ENCODE assay signal across 20 cellular contexts in the genomic region with DNA sequence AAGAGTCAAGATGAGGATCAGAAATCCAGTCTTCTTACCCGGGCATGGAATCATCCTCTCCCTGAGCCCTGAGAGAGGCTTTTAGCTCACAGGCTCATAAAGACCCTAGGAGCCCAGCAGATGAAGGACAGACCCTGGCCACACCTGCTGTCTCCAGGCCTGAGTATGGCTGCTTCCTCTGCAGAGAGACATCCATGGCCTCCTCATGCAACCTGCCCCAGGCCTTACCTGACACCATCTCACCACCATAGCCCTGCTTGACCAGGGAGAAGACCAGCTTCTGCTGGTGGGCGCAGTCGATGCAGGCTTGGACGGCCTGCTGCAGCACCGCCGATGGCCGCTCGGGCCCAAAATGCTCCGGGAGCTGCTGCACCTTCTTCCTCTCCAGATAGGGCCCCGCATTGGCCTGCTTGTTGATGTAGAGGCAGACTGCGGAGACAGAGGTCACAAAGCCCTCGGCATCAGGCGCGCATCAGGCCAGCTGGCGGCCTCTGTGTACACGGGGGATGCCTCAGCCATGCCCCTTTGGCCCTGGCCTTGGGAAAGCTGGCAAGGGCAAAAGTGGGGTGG.
"Had no signal": no experiment of that assay in that cellular context is flagged by ENCODE, and none has a peak within 500 bp of the region (broad histone marks: within the 10 kb centered on the region; RNA-seq: fewer than 3 reads in every experiment).

No MANE protein-coding gene starts in this region.

- H3K36me3 ChIP-seq: MG63, SJSA1 had no signal

- H3K27ac ChIP-seq: SJSA1, SK-N-MC had no signal

- H3K27me3 ChIP-seq: SJSA1 had no signal

- DNase-seq: Karpas-422, KG1, MG63, NCI-H1092, NCI-H1105 treated with DMSO at 0.1 percent for 48 hours, NCI-H1417 treated with DMSO at 0.1 percent for 48 hours, NCI-H146, NCI-H1694 treated with DMSO at 0.1 percent for 48 hours, NCI-H1930, NCI-H2081, NCI-H2107, NCI-H2227 treated with DMSO at 0.1 percent for 48 hours, NCI-H524, NCI-H69, NCI-H774, Right ventricle myocardium superior, RPMI8226, SIG-M5 had no signal

- H3K4me1 ChIP-seq: SJSA1 had no signal

- H3K4me3 ChIP-seq: MG63, SJSA1, SK-N-MC had no signal

- H3K9me3 ChIP-seq: MG63, SJSA1 had no signal
